Comparison of ENCODE assay signal across 1 cellular context in the genomic region with DNA sequence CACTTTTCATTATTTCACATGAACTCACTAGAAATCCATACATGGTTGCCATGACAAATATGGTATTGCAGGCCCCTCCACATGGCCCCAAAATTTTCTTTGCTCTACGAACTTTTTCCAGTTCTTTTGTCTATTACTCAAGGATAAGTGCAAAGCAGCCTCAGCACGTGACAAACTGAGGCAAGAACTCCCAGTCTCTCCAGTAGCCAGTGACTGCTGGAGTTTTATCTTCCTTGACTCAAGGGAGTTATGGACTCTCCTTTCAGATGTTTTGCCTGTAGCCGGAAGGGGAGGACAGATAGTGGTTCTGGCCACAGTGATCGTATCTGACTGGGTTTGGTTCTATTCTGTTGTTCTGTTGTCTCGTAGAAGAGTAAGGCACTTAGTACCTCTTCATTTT.
TF ChIP-seq lines count a peak whose summit lies in the region.

No MANE protein-coding gene starts in this region.

TF ChIP-seq in K562, 482 proteins besides CTCF, POLR2A, EP300 and RAD21 (continued from another document and continues in another):
- TF ChIP-seq, protein P1, sequence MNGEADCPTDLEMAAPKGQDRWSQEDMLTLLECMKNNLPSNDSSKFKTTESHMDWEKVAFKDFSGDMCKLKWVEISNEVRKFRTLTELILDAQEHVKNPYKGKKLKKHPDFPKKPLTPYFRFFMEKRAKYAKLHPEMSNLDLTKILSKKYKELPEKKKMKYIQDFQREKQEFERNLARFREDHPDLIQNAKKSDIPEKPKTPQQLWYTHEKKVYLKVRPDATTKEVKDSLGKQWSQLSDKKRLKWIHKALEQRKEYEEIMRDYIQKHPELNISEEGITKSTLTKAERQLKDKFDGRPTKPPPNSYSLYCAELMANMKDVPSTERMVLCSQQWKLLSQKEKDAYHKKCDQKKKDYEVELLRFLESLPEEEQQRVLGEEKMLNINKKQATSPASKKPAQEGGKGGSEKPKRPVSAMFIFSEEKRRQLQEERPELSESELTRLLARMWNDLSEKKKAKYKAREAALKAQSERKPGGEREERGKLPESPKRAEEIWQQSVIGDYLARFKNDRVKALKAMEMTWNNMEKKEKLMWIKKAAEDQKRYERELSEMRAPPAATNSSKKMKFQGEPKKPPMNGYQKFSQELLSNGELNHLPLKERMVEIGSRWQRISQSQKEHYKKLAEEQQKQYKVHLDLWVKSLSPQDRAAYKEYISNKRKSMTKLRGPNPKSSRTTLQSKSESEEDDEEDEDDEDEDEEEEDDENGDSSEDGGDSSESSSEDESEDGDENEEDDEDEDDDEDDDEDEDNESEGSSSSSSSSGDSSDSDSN (IDR thresholded peaks at IDR 0.05; ENCODE audit: borderline replicate concordance in 1 of 2, low read depth in 2 of 2, low read length in 2 of 2) = no peak
- TF ChIP-seq TEAD2 (tag; IDR thresholded peaks at IDR 0.05) (no peak), ZNF133 (CRISPR knock-in tag; IDR thresholded peaks at IDR 0.05) (no peak), NEUROD1 (IDR thresholded peaks at IDR 0.05; ENCODE audit: borderline replicate concordance, low read depth, low read length, partially characterized antibody) (no peak), NFRKB (IDR thresholded peaks at IDR 0.05; ENCODE audit: low read depth) (no peak), CREM (IDR thresholded peaks at IDR 0.05; ENCODE audit: low read depth) (no peak), HNRNPLL (IDR thresholded peaks at IDR 0.05; ENCODE audit: low read depth, low read length, poor library complexity, severe bottlenecking) (no peak), NCOR1 (IDR thresholded peaks at IDR 0.05) (peak; percentile 49; the same call in 1 of the 2 replicates), ZNF134 (CRISPR knock-in tag; conservative IDR thresholded peaks at IDR 0.05) (no peak), CBX3 (IDR thresholded peaks at IDR 0.05; ENCODE audit: borderline replicate concordance in 1 of 2, low read length in 2 of 2) (no peak), ETV1 (tag; conservative IDR thresholded peaks at IDR 0.05; ENCODE audit: low read depth) (peak; percentile 96), MTA3 (IDR thresholded peaks at IDR 0.05; ENCODE audit: borderline replicate concordance) (no peak), BRD4 (IDR thresholded peaks at IDR 0.05) (no peak), SMAD2 (IDR thresholded peaks at IDR 0.05; ENCODE audit: low read depth, low read length) (no peak), MTA2 (IDR thresholded peaks at IDR 0.05; ENCODE audit: low read depth) (peak; percentile 44; the same call in 1 of the 2 replicates), ZNF77 (CRISPR knock-in tag; IDR thresholded peaks at IDR 0.05) (no peak), ZNF184 (CRISPR knock-in tag; IDR thresholded peaks at IDR 0.05) (no peak), ZZZ3 (IDR thresholded peaks at IDR 0.05) (no peak), CHD1 (IDR thresholded peaks at IDR 0.05; ENCODE audit: low read length) (no peak), CCNT2 (IDR thresholded peaks at IDR 0.05; ENCODE audit: borderline replicate concordance, extremely low read depth, insufficient read length, low read depth, low read length) (no peak), NR4A1 (CRISPR knock-in tag; IDR thresholded peaks at IDR 0.05) (no peak), NR4A1 (tag; IDR thresholded peaks at IDR 0.05) (no peak), ZNF507 (tag; conservative IDR thresholded peaks at IDR 0.05) (no peak), ZNF316 (IDR thresholded peaks at IDR 0.05) (no peak), E4F1 (CRISPR knock-in tag; IDR thresholded peaks at IDR 0.05; ENCODE audit: borderline replicate concordance) (no peak), MAFF (IDR thresholded peaks at IDR 0.05; ENCODE audit: low read length) (no peak), TFAM (CRISPR knock-in tag; conservative IDR thresholded peaks at IDR 0.05) (no peak), ZNF212 (CRISPR knock-in tag; IDR thresholded peaks at IDR 0.05) (no peak), CEBPG (CRISPR knock-in tag; IDR thresholded peaks at IDR 0.05) (no peak), CEBPG (tag; conservative IDR thresholded peaks at IDR 0.05 in 1 of 2, IDR thresholded peaks at IDR 0.05 in 1 of 2) (peak in 1 of 2 experiments; percentile 34; a peak in 1 of 4 replicates), ZNF644 (tag; IDR thresholded peaks at IDR 0.05; ENCODE audit: low read depth) (0 out of 2 replicates have a peak, but pooled peaks have one; percentile 32), ZNF24 (IDR thresholded peaks at IDR 0.05) (no peak), ZNF280A (IDR thresholded peaks at IDR 0.05; ENCODE audit: low read depth, partially characterized antibody) (no peak), GABPA (tag; conservative IDR thresholded peaks at IDR 0.05; ENCODE audit: low read depth) (peak; percentile 54), ZNF347 (CRISPR knock-in tag; IDR thresholded peaks at IDR 0.05; ENCODE audit: low read depth) (no peak), KLF6 (CRISPR knock-in tag; IDR thresholded peaks at IDR 0.05; ENCODE audit: borderline replicate concordance) (no peak), NR2F6 (CRISPR knock-in tag; IDR thresholded peaks at IDR 0.05) (no peak), VEZF1 (CRISPR knock-in tag; IDR thresholded peaks at IDR 0.05) (no peak), SRSF9 (IDR thresholded peaks at IDR 0.05; ENCODE audit: borderline replicate concordance, low read depth, low read length) (no peak), TCFL5 (CRISPR knock-in tag; conservative IDR thresholded peaks at IDR 0.05) (no peak), ZBTB33 (CRISPR knock-in tag; IDR thresholded peaks at IDR 0.05) (no peak), FUS (optimal IDR thresholded peaks at IDR 0.05; ENCODE audit: low read depth, low read length) (no peak), PURB (CRISPR knock-in tag; IDR thresholded peaks at IDR 0.05; ENCODE audit: low read depth) (no peak), FOXK2 (conservative IDR thresholded peaks at IDR 0.05 in 1 of 2, IDR thresholded peaks at IDR 0.05 in 1 of 2; ENCODE audit: low read depth in 2 of 2) (peak; percentile 29 to 79; a peak in 2 of 4 replicates), ZNF174 (CRISPR knock-in tag; IDR thresholded peaks at IDR 0.05) (no peak), RBFOX2 (IDR thresholded peaks at IDR 0.05; ENCODE audit: low read depth, low read length) (no peak)
- TF ChIP-seq, protein P2, sequence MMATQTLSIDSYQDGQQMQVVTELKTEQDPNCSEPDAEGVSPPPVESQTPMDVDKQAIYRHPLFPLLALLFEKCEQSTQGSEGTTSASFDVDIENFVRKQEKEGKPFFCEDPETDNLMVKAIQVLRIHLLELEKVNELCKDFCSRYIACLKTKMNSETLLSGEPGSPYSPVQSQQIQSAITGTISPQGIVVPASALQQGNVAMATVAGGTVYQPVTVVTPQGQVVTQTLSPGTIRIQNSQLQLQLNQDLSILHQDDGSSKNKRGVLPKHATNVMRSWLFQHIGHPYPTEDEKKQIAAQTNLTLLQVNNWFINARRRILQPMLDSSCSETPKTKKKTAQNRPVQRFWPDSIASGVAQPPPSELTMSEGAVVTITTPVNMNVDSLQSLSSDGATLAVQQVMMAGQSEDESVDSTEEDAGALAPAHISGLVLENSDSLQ (IDR thresholded peaks at IDR 0.05) = no peak
- TF ChIP-seq, protein P3, sequence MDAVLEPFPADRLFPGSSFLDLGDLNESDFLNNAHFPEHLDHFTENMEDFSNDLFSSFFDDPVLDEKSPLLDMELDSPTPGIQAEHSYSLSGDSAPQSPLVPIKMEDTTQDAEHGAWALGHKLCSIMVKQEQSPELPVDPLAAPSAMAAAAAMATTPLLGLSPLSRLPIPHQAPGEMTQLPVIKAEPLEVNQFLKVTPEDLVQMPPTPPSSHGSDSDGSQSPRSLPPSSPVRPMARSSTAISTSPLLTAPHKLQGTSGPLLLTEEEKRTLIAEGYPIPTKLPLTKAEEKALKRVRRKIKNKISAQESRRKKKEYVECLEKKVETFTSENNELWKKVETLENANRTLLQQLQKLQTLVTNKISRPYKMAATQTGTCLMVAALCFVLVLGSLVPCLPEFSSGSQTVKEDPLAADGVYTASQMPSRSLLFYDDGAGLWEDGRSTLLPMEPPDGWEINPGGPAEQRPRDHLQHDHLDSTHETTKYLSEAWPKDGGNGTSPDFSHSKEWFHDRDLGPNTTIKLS (IDR thresholded peaks at IDR 0.05; ENCODE audit: borderline replicate concordance, low read depth) = no peak
- TF ChIP-seq, protein P4, sequence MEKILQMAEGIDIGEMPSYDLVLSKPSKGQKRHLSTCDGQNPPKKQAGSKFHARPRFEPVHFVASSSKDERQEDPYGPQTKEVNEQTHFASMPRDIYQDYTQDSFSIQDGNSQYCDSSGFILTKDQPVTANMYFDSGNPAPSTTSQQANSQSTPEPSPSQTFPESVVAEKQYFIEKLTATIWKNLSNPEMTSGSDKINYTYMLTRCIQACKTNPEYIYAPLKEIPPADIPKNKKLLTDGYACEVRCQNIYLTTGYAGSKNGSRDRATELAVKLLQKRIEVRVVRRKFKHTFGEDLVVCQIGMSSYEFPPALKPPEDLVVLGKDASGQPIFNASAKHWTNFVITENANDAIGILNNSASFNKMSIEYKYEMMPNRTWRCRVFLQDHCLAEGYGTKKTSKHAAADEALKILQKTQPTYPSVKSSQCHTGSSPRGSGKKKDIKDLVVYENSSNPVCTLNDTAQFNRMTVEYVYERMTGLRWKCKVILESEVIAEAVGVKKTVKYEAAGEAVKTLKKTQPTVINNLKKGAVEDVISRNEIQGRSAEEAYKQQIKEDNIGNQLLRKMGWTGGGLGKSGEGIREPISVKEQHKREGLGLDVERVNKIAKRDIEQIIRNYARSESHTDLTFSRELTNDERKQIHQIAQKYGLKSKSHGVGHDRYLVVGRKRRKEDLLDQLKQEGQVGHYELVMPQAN (IDR thresholded peaks at IDR 0.05; ENCODE audit: borderline replicate concordance) = no peak
